Comparison of ENCODE assay signal across 12 cellular contexts in the genomic region with DNA sequence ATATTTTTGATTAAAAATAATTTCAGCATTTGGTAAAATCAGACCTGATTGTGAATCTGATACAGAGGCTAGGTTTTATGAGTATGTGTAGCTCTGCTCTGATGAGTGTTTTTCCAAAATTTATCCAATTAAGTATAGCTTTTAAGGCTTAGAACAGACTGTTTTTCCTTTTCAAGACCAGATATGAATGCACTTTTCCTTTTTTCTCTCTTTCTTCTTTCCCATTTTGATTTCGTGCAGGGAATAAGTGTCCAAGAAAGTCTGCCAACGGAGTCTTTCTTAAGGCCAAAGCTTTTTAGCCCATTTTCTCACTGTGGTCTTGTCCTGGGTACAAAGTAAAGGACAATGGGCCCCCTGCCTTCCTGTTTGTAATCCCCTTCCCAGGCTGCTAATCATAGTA. TPM values are rescaled to one million over a fixed set of nuclear protein-coding genes. Genes with fewer than 3 reads are reported as not detected.
A peak's percentile ranks its signal among the peaks of the same experiment; 100 is the strongest.
DNase-seq lines count a peak whose midpoint lies in the region; ATAC-seq, FAIRE-seq and TF ChIP-seq lines count a peak whose summit lies in the region.
"Had no signal": no experiment of that assay in that cellular context is flagged by ENCODE, and none has a peak within 500 bp of the region (broad histone marks: within the 10 kb centered on the region; RNA-seq: fewer than 3 reads in every experiment).

No MANE protein-coding gene starts in this region.

- no peak for DNase-seq in HFFc6
- DNase-seq in ascending aorta (ENCODE audit: low spot score in 2 of 2): peak in 1 of 2 donors; percentile 21
- no peak for DNase-seq in HepG2 (ENCODE audit: low spot score)
- DNase-seq in stomach: no peak
- DNase-seq in NCI-H2029 (lab: John Stamatoyannopoulos, UW): no peak
- DNase-seq: activated T-cell treated with anti-CD3 and anti-CD28 coated beads for 4 hours; CD4-positive, alpha-beta memory T cell; erythroblast; NCI-H1092; NCI-H524 treated with DMSO at 0.1 percent for 48 hours had no signal

- in situ Hi-C loops in HepG2 (cut with HindIII; ENCODE audit: extremely low pct_ligation_motif_present, low pct_unique_long_range_greater_than_20kb): no loop called here

- TF ChIP-seq POLR2A in HepG2 (IDR thresholded peaks at IDR 0.05; ENCODE audit: insufficient read depth in 1 of 2, low read depth in 2 of 2, low read length in 2 of 2) (no peak), stomach (IDR thresholded peaks at IDR 0.05) (no peak)

- H3K4me1 Mint-ChIP-seq in HFFc6 (ENCODE audit: low read depth): peaks cover 60% of the 10 kb centered on the region

- no peak for TF ChIP-seq CTCF in HFFc6 (IDR thresholded peaks at IDR 0.05)
- no peak for TF ChIP-seq CTCF in ascending aorta (IDR thresholded peaks at IDR 0.05)
- no peak for TF ChIP-seq CTCF in HepG2 (CRISPR knock-in tag; IDR thresholded peaks at IDR 0.05)
- TF ChIP-seq CTCF in stomach (IDR thresholded peaks at IDR 0.05): no peak

- TF ChIP-seq RAD21 in HepG2 (CRISPR knock-in tag; IDR thresholded peaks at IDR 0.05): no peak

- no peak overlapping the region for H3K4me3 ChIP-seq in ascending aorta
- peak overlapping the region in 1 of 3 experiments; percentile 4; a peak in 1 of 6 replicates for H3K4me3 ChIP-seq in HepG2 (replicated peaks in 1 of 3; ENCODE audit: insufficient read depth in 1 of 3, low read depth in 2 of 3, low read length in 3 of 3)
- no peak overlapping the region for H3K4me3 ChIP-seq in stomach

- 0 out of 2 replicates have a peak overlapping the region, but pooled peaks have one; percentile 8 for H3K9ac ChIP-seq in HepG2 (ENCODE audit: insufficient read depth, low read depth, low read length)

- peak overlapping the region; percentile 49 for H3K4me3 Mint-ChIP-seq in HFFc6

- no TSS peak for BruUV-seq in HepG2 (replicated peaks; lab: Mats Ljungman, UMichigan)

- TF ChIP-seq EP300 in HepG2 (IDR thresholded peaks at IDR 0.05; ENCODE audit: low read depth in 2 of 2, low read length in 2 of 2) (no peak), HepG2 (CRISPR knock-in tag; IDR thresholded peaks at IDR 0.05; ENCODE audit: borderline replicate concordance) (no peak), stomach (IDR thresholded peaks at IDR 0.05) (no peak)

- intact Hi-C loops in ascending aorta (cut with DNase I): loop anchor here (5.0 kb wide), 4 partner anchors 39 to 124 kb away; no protein-coding TSS in a partner anchor
- intact Hi-C loops in HepG2 (cut with micrococcal nuclease; ENCODE audit: unreplicated experiment): loop anchor here (5.0 kb wide), 1 partner anchor 41 kb away; no protein-coding TSS in a partner anchor
- intact Hi-C loops in stomach (cut with DNase I; ENCODE audit: low total_unique reads): no loop called here

- POLR2A ChIA-PET in HepG2 (lab: Yijun Ruan, JAX): interaction anchor here (0.7 kb wide), 1 partner anchor 23 kb away, joined by 3 read pairs; no protein-coding TSS in a partner anchor

- H3K36me3 ChIP-seq in ascending aorta (no peaks in the 10 kb centered on the region), HepG2 (replicated peaks in 1 of 2; ENCODE audit: control insufficient read depth in 1 of 2, insufficient read depth in 2 of 2, low read length in 2 of 2) (no peaks in the 10 kb centered on the region), stomach (no peaks in the 10 kb centered on the region)

- peak overlapping the region; percentile 45 to 47 for H3K27ac ChIP-seq in ascending aorta
- H3K27ac ChIP-seq in HepG2 (ENCODE audit: extremely low read length, insufficient read depth, low read length): peak overlapping the region; percentile 51
- H3K27ac ChIP-seq in stomach: peak overlapping the region in 3 of 5 donors; percentile 6 to 43 (median 16)

- H3K79me2 ChIP-seq in HepG2 (ENCODE audit: insufficient read depth, low read length): peaks cover 63% of the 10 kb centered on the region

- peaks cover 0 to 48% of the 10 kb centered on the region in 2 donors for H3K4me1 ChIP-seq in ascending aorta
- peaks cover 56% of the 10 kb centered on the region for H3K4me1 ChIP-seq in HepG2 (ENCODE audit: insufficient read depth, low read length)
- H3K4me1 ChIP-seq in stomach: peaks cover 24 to 78% (median 51%) of the 10 kb centered on the region in 4 donors

- no peak for FAIRE-seq in HepG2 (lab: Jason Lieb, UNC)

- CTCF ChIA-PET in HepG2 (lab: Yijun Ruan, JAX; ENCODE audit: low intra/inter-chr PET ratio, low total read pairs): no interaction called here

- no peak overlapping the region for H2AFZ ChIP-seq in HepG2 (ENCODE audit: low read length)

- peak overlapping the region; percentile 62 for H3K4me2 ChIP-seq in HepG2 (ENCODE audit: low read depth, low read length)

- no peak for ATAC-seq in HepG2
- no peak for ATAC-seq in esophagus mucosa
- ATAC-seq in HG03469 (IDR thresholded peaks at IDR 0.05; ENCODE audit: unreplicated experiment): no peak

- peak overlapping the region; percentile 56 for H3K27ac Mint-ChIP-seq in HFFc6

- H3K27me3 ChIP-seq in ascending aorta: no peaks in the 10 kb centered on the region
- H3K27me3 ChIP-seq in HepG2 (ENCODE audit: control insufficient read depth in 1 of 2, insufficient read depth in 2 of 2, low read length in 2 of 2): no peaks in the 10 kb centered on the region; a peak in 1 of 5 replicates
- H3K27me3 ChIP-seq in stomach: no peaks in the 10 kb centered on the region

- peaks cover 14% of the 10 kb centered on the region for H3K36me3 Mint-ChIP-seq in HFFc6 (ENCODE audit: low read depth)

- H3K27me3 Mint-ChIP-seq in HFFc6 (ENCODE audit: insufficient read depth): no peaks in the 10 kb centered on the region; the same call in 1 of the 2 replicates

- H4K20me1 ChIP-seq in HepG2 (ENCODE audit: insufficient read depth, low read length): peaks cover 36% of the 10 kb centered on the region

- H3K9me3 Mint-ChIP-seq in HFFc6: no peaks in the 10 kb centered on the region
- H3K9me3 Mint-ChIP-seq: CD4-positive, alpha-beta memory T cell had no signal

- H3K9me3 ChIP-seq in ascending aorta (no peaks in the 10 kb centered on the region), HepG2 (ENCODE audit: low read length) (no peaks in the 10 kb centered on the region), stomach (no peaks in the 10 kb centered on the region)

- WGBS in HepG2 (ENCODE audit: low lambda C conversion rate): 65% methylated on average over 2 of the region's 2 CpGs
- 64 to 78% (median 72%) methylated on average over 2 of the region's 2 CpGs for WGBS in stomach, 5 donors

TF ChIP-seq in HepG2, 621 proteins besides CTCF, POLR2A, EP300 and RAD21 (continues in another document):
- TF ChIP-seq, protein P1, sequence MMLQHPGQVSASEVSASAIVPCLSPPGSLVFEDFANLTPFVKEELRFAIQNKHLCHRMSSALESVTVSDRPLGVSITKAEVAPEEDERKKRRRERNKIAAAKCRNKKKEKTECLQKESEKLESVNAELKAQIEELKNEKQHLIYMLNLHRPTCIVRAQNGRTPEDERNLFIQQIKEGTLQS (CRISPR knock-in tag; IDR thresholded peaks at IDR 0.05): no peak
- no peak for TF ChIP-seq ZNF33B (CRISPR knock-in tag; IDR thresholded peaks at IDR 0.05)
- no peak for TF ChIP-seq SETDB1 (CRISPR knock-in tag; IDR thresholded peaks at IDR 0.05; ENCODE audit: borderline replicate concordance)
- no peak for TF ChIP-seq SNAPC2 (CRISPR knock-in tag; IDR thresholded peaks at IDR 0.05)
- no peak for TF ChIP-seq KDM4B (CRISPR knock-in tag; IDR thresholded peaks at IDR 0.05)

RNA-seq across cellular contexts. Expression of gene KIF1B, which starts 2.8 kb away (rescaled TPM):
- 10 to 100 TPM; 35.2 to 41.6 (median 39.3) TPM for total RNA-seq in HFFc6 (2021; fragmentation: NEBNext Ultra II Directional; extraction: Animal tissue kit (Norgen Biotek cat#: 25700))
- total RNA-seq in ascending aorta (13.4 TPM), HepG2 (2016; rRNA removed; fragmentation: Illumina TruSeq; extraction: Trizol) (26.7 and 43.6 TPM in 2 replicates), stomach (10 to 100 TPM; 25.8 to 82.2 (median 37.9) TPM), esophagus mucosa (32.7 TPM)
- total RNA-seq in HepG2 (2016; cell fraction: cytosol; rRNA removed; fragmentation: Illumina TruSeq; extraction: Trizol; ENCODE audit: low read depth): 5.1 and 5.3 TPM in 2 replicates
- total RNA-seq in HepG2 (2016; cell fraction: insoluble cytoplasmic fraction; rRNA removed; fragmentation: Illumina TruSeq; extraction: Trizol): 25.5 and 40.1 TPM in 2 replicates
- total RNA-seq in HepG2 (2016; cell fraction: membrane; rRNA removed; fragmentation: Illumina TruSeq; extraction: Trizol): 11.3 and 11.4 TPM in 2 replicates
- total RNA-seq in HepG2 (2016; cell fraction: nucleus; rRNA removed; fragmentation: Illumina TruSeq; extraction: Trizol): 35.4 and 42.7 TPM in 2 replicates
- polyA plus RNA-seq in HepG2 (2011; rRNA removed) (27.0 and 32.5 TPM in 2 replicates), stomach (1 to 10 TPM; 4.0 to 5.7 (median 4.3) TPM)
- 18.2 and 23.8 TPM in 2 replicates for polyA plus RNA-seq in HepG2 (2011; cell fraction: cytosol; rRNA removed)
- 22.1 and 26.2 TPM in 2 replicates for polyA plus RNA-seq in HepG2 (2011; cell fraction: nucleus; rRNA removed)
- 21.2 and 27.8 TPM in 2 replicates for polyA plus RNA-seq in HepG2 (2012)
- 0.59 and 0.67 TPM in 2 replicates for polyA plus RNA-seq in HepG2 (2016; cell fraction: cytosol; fragmentation: Illumina TruSeq; extraction: Trizol; ENCODE audit: low read depth)
- polyA plus RNA-seq in HepG2 (2016; cell fraction: insoluble cytoplasmic fraction; fragmentation: Illumina TruSeq; extraction: Trizol; ENCODE audit: low read depth): 23.0 and 24.6 TPM in 2 replicates
- polyA plus RNA-seq in HepG2 (2016; cell fraction: membrane; fragmentation: Illumina TruSeq; extraction: Trizol; ENCODE audit: low read depth): 1.5 and 1.9 TPM in 2 replicates
- 22.3 and 23.8 TPM in 2 replicates for polyA plus RNA-seq in HepG2 (2016; cell fraction: nucleus; fragmentation: Illumina TruSeq; extraction: Trizol; ENCODE audit: insufficient read depth, low read depth)
- polyA minus RNA-seq in HepG2 (2011; rRNA and poly(A)+ RNA removed; ENCODE audit: low replicate concordance): 24.7 and 78.1 TPM in 2 replicates
- 37.6 and 42.0 TPM in 2 replicates for polyA minus RNA-seq in HepG2 (2011; cell fraction: cytosol; rRNA and poly(A)+ RNA removed)
- polyA minus RNA-seq in HepG2 (2011; cell fraction: nucleus; rRNA and poly(A)+ RNA removed): 62.1 and 75.5 TPM in 2 replicates
